ENCODE assay signal across 8 cellular contexts in genomic region chr3:152197451-152197850, GRCh38.
A peak's percentile ranks its signal among the peaks of the same experiment; 100 is the strongest.
DNase-seq lines count a peak whose midpoint lies in the region; ATAC-seq and TF ChIP-seq lines count a peak whose summit lies in the region.

No MANE protein-coding gene starts in this region.

- H3K9me3 ChIP-seq in gastroesophageal sphincter (no peaks in the 10 kb centered on the region), suprapubic skin (no peaks in the 10 kb centered on the region)

- DNase-seq in activated CD4-positive, alpha-beta T cell treated with anti-CD3 and anti-CD28 coated beads, Interleukin-2, amount 10 ng/mL, durations not matched to agents 24 days and 14 days = peak; percentile 60
- DNase-seq in activated CD4-positive, alpha-beta T cell treated with anti-CD3 and anti-CD28 coated beads for 4 hours = no peak
- DNase-seq in suprapubic skin (ENCODE audit: low spot score in 2 of 2) (no peak), NCI-H1417 (lab: John Stamatoyannopoulos, UW) (no peak), DMS53 treated with DMSO at 0.1 percent for 48 hours (lab: John Stamatoyannopoulos, UW; ENCODE audit: unreplicated experiment) (no peak), COLO668 (lab: John Stamatoyannopoulos, UW; ENCODE audit: unreplicated experiment) (no peak)

- ATAC-seq in SK-N-SH treated with all-trans-retinoic acid at 6 μM for 48 hours (peak; percentile 27; the same call in 1 of the 3 replicates), gastroesophageal sphincter (no peak)

- peaks cover 66% of the 10 kb centered on the region for H3K4me1 Mint-ChIP-seq in activated CD4-positive, alpha-beta T cell treated with anti-CD3 and anti-CD28 coated beads, Interleukin-2, amount 10 ng/mL, durations not matched to agents 24 days and 14 days

- H3K4me1 ChIP-seq in gastroesophageal sphincter (peaks cover 0 to 54% (median 16%) of the 10 kb centered on the region in 3 donors), suprapubic skin (peaks cover 19% of the 10 kb centered on the region)

- peak overlapping the region; percentile 72 for H3K4me3 Mint-ChIP-seq in activated CD4-positive, alpha-beta T cell treated with anti-CD3 and anti-CD28 coated beads, Interleukin-2, amount 10 ng/mL, durations not matched to agents 24 days and 14 days

- peak overlapping the region; percentile 97 for H3K27ac Mint-ChIP-seq in activated CD4-positive, alpha-beta T cell treated with anti-CD3 and anti-CD28 coated beads, Interleukin-2, amount 10 ng/mL, durations not matched to agents 24 days and 14 days

- intact Hi-C loops in activated CD4-positive, alpha-beta T cell treated with anti-CD3 and anti-CD28 coated beads, Interleukin-2, amount 10 ng/mL, durations not matched to agents 24 days and 14 days (cut with micrococcal nuclease) = loop anchor here (1.0 to 5.0 kb wide), 2 partner anchors 61 to 245 kb away; no protein-coding TSS in a partner anchor

- 10 to 30% methylated on average over 3 of the region's 3 CpGs for WGBS in gastroesophageal sphincter (ENCODE audit: low coverage in 1 of 2), 2 donors
- 56% methylated on average over 3 of the region's 3 CpGs for WGBS in suprapubic skin

- TF ChIP-seq EP300 in gastroesophageal sphincter (IDR thresholded peaks at IDR 0.05) = no peak
- no peak for TF ChIP-seq EP300 in suprapubic skin (IDR thresholded peaks at IDR 0.05)

- TF ChIP-seq POLR2A in gastroesophageal sphincter (IDR thresholded peaks at IDR 0.05) = no peak
- TF ChIP-seq POLR2A in suprapubic skin (IDR thresholded peaks at IDR 0.05) = no peak

- no peaks in the 10 kb centered on the region for H3K27me3 Mint-ChIP-seq in activated CD4-positive, alpha-beta T cell treated with anti-CD3 and anti-CD28 coated beads, Interleukin-2, amount 10 ng/mL, durations not matched to agents 24 days and 14 days

- no peaks in the 10 kb centered on the region for H3K36me3 ChIP-seq in gastroesophageal sphincter
- H3K36me3 ChIP-seq in suprapubic skin = no peaks in the 10 kb centered on the region

- no peaks in the 10 kb centered on the region for H3K36me3 Mint-ChIP-seq in activated CD4-positive, alpha-beta T cell treated with anti-CD3 and anti-CD28 coated beads, Interleukin-2, amount 10 ng/mL, durations not matched to agents 24 days and 14 days (ENCODE audit: low read depth)

- H3K27me3 ChIP-seq in gastroesophageal sphincter = no peaks in the 10 kb centered on the region
- H3K27me3 ChIP-seq in suprapubic skin = no peaks in the 10 kb centered on the region

- H3K4me3 ChIP-seq in gastroesophageal sphincter (peak overlapping the region in 1 of 2 donors; percentile 13), suprapubic skin (no peak overlapping the region)

- H3K9me3 Mint-ChIP-seq in activated CD4-positive, alpha-beta T cell treated with anti-CD3 and anti-CD28 coated beads, Interleukin-2, amount 10 ng/mL, durations not matched to agents 24 days and 14 days = no peaks in the 10 kb centered on the region

- no peak for TF ChIP-seq CTCF in gastroesophageal sphincter (IDR thresholded peaks at IDR 0.05)
- TF ChIP-seq CTCF in suprapubic skin (IDR thresholded peaks at IDR 0.05) = no peak

- H3K27ac ChIP-seq in gastroesophageal sphincter (peak overlapping the region; percentile 69 to 99 (median 86)), suprapubic skin (peak overlapping the region; percentile 22)

TF ChIP-seq in SK-N-SH treated with all-trans-retinoic acid at 6 μM for 48 hours, 23 proteins besides CTCF, POLR2A, EP300 and RAD21:
- TF ChIP-seq ZNF565 (CRISPR knock-in tag; conservative IDR thresholded peaks at IDR 0.05; ENCODE audit: low read depth) (no peak), ZFP30 (CRISPR knock-in tag; IDR thresholded peaks at IDR 0.05) (no peak), ARNTL (CRISPR knock-in tag; IDR thresholded peaks at IDR 0.05; ENCODE audit: borderline replicate concordance, low read depth) (no peak), GLIS3 (CRISPR knock-in tag; IDR thresholded peaks at IDR 0.05) (no peak), TOX (CRISPR knock-in tag; IDR thresholded peaks at IDR 0.05; ENCODE audit: borderline replicate concordance) (no peak), ZC3H10 (CRISPR knock-in tag; IDR thresholded peaks at IDR 0.05) (no peak), PPARA (CRISPR knock-in tag; IDR thresholded peaks at IDR 0.05; ENCODE audit: borderline replicate concordance) (no peak), SNAI2 (CRISPR knock-in tag; IDR thresholded peaks at IDR 0.05) (no peak), CSRNP3 (CRISPR knock-in tag; IDR thresholded peaks at IDR 0.05) (no peak), OSR1 (CRISPR knock-in tag; IDR thresholded peaks at IDR 0.05) (no peak), ZNF70 (CRISPR knock-in tag; IDR thresholded peaks at IDR 0.05) (no peak), CSDC2 (CRISPR knock-in tag; IDR thresholded peaks at IDR 0.05) (no peak), ISL1 (CRISPR knock-in tag; IDR thresholded peaks at IDR 0.05) (no peak), TSHZ2 (CRISPR knock-in tag; IDR thresholded peaks at IDR 0.05) (no peak), PATZ1 (CRISPR knock-in tag; IDR thresholded peaks at IDR 0.05; ENCODE audit: borderline replicate concordance) (no peak)
